In genomic region chr16:2776500-2777139, GRCh38 we compare ENCODE assay signal across 9 cellular contexts. TPM values are rescaled to one million over a fixed set of nuclear protein-coding genes. Genes with fewer than 3 reads are reported as not detected.
A peak's percentile ranks its signal among the peaks of the same experiment; 100 is the strongest.
DNase-seq lines count a peak whose midpoint lies in the region; ATAC-seq and TF ChIP-seq lines count a peak whose summit lies in the region.
"Had no signal": no experiment of that assay in that cellular context is flagged by ENCODE, and none has a peak within 500 bp of the region (broad histone marks: within the 10 kb centered on the region; RNA-seq: fewer than 3 reads in every experiment).

No MANE protein-coding gene starts in this region.

- peaks cover 0 to 38% (median 35%) of the 10 kb centered on the region in 9 donors for H3K36me3 ChIP-seq in heart left ventricle

- peaks cover 2 to 44% (median 26%) of the 10 kb centered on the region in 12 donors for H3K4me1 ChIP-seq in heart left ventricle

- WGBS in heart left ventricle, 4 donors: 0% methylated on average over 22 to 72 of the region's 72 CpGs

- peaks cover 37% of the 10 kb centered on the region for H3K36me3 Mint-ChIP-seq in activated T-helper 17 cell treated with anti-CD3 and anti-CD28 coated beads, Interleukin-2, amount 50 U/mL, for 72 hours (ENCODE audit: low read depth)

- H3K27me3 Mint-ChIP-seq in activated T-helper 17 cell treated with anti-CD3 and anti-CD28 coated beads, Interleukin-2, amount 50 U/mL, for 72 hours: no peaks in the 10 kb centered on the region

- ATAC-seq in GM19351 (IDR thresholded peaks at IDR 0.05; ENCODE audit: unreplicated experiment) (peak; percentile 28), HG03457 (IDR thresholded peaks at IDR 0.05; ENCODE audit: unreplicated experiment) (peak; percentile 25), heart left ventricle (peak in 2 of 4 donors; percentile 1 to 2)
- peak; percentile 42 for ATAC-seq in activated T-helper 17 cell treated with anti-CD3 and anti-CD28 coated beads, Interleukin-2, amount 50 U/mL, for 72 hours (replicated peaks)

- H3K9me3 Mint-ChIP-seq in activated T-helper 17 cell treated with anti-CD3 and anti-CD28 coated beads, Interleukin-2, amount 50 U/mL, for 72 hours: no peaks in the 10 kb centered on the region

- peak overlapping the region; percentile 100 for H3K27ac ChIP-seq in C4-2B
- peak overlapping the region; percentile 21 to 100 (median 90) for H3K27ac ChIP-seq in heart left ventricle

- TF ChIP-seq CTCF in C4-2B (conservative IDR thresholded peaks at IDR 0.05): no peak
- TF ChIP-seq CTCF in heart left ventricle (IDR thresholded peaks at IDR 0.05): no peak

- TF ChIP-seq POLR2A in heart left ventricle (IDR thresholded peaks at IDR 0.05): no peak

- peaks cover 14% of the 10 kb centered on the region for H3K4me1 Mint-ChIP-seq in activated T-helper 17 cell treated with anti-CD3 and anti-CD28 coated beads, Interleukin-2, amount 50 U/mL, for 72 hours

- H3K9me3 ChIP-seq in heart left ventricle: no peaks in the 10 kb centered on the region

- H3K27ac Mint-ChIP-seq in activated T-helper 17 cell treated with anti-CD3 and anti-CD28 coated beads, Interleukin-2, amount 50 U/mL, for 72 hours: peak overlapping the region; percentile 95

- H3K4me3 Mint-ChIP-seq in activated T-helper 17 cell treated with anti-CD3 and anti-CD28 coated beads, Interleukin-2, amount 50 U/mL, for 72 hours: peak overlapping the region; percentile 95

- intact Hi-C loops in heart left ventricle (cut with DNase I): loop anchor here in 6 of 10 donors (1.0 to 10.0 kb wide), 5 partner anchors 22 to 138 kb away; partner anchors contain the start of genes SRRM2 (in 5 of the 6), FLYWCH1 (in 1 of the 6) and PRSS27 (in 1 of the 6)

- peak in 1 of 5 donors; percentile 47 for DNase-seq in heart left ventricle
- DNase-seq in retina: peak; percentile 68
- no peak for DNase-seq in cerebellar cortex (ENCODE audit: low spot score)
- DNase-seq in HK-2 (ENCODE audit: unreplicated experiment): no peak

- peak overlapping the region; percentile 65 to 100 (median 93) for H3K4me3 ChIP-seq in heart left ventricle

- H3K27me3 ChIP-seq in heart left ventricle: no peaks in the 10 kb centered on the region

RNA-seq across cellular contexts. Expression of gene ELOB, which starts 0.5 kb away (rescaled TPM):
- total RNA-seq in activated T-helper 17 cell treated with anti-CD3 and anti-CD28 coated beads, Interleukin-2, amount 50 U/mL, for 72 hours: 100 to 1,000 TPM; 160 to 280 TPM
- 1,000 to 10,000 TPM in 1 of 9 donors, 100 to 1,000 TPM in 8; 213 to 1,067 (median 294) TPM for total RNA-seq in heart left ventricle
- polyA plus RNA-seq in heart left ventricle: 100 to 1,000 TPM; 462 to 926 TPM

RNA-seq across cellular contexts. Expression of gene PRSS33, which starts 10.7 kb away (rescaled TPM):
- total RNA-seq in activated T-helper 17 cell treated with anti-CD3 and anti-CD28 coated beads, Interleukin-2, amount 50 U/mL, for 72 hours: not detected
- not detected for total RNA-seq in heart left ventricle
- not detected for polyA plus RNA-seq in heart left ventricle
- total RNA-seq: NCI-H460 had no signal

RNA-seq across cellular contexts. Expression of gene PRSS41, which starts 21.6 kb away (rescaled TPM):
- not detected for total RNA-seq in activated T-helper 17 cell treated with anti-CD3 and anti-CD28 coated beads, Interleukin-2, amount 50 U/mL, for 72 hours
- not detected for total RNA-seq in heart left ventricle
- not detected for polyA plus RNA-seq in heart left ventricle
- total RNA-seq: NCI-H460 had no signal

RNA-seq across cellular contexts. Expression of gene SRRM2, which starts 24.2 kb away (rescaled TPM):
- total RNA-seq in activated T-helper 17 cell treated with anti-CD3 and anti-CD28 coated beads, Interleukin-2, amount 50 U/mL, for 72 hours: 100 to 1,000 TPM; 553 to 810 TPM
- 100 to 1,000 TPM; 112 to 315 (median 233) TPM for total RNA-seq in heart left ventricle
- polyA plus RNA-seq in heart left ventricle: 100 to 1,000 TPM; 196 to 540 TPM

RNA-seq across cellular contexts. Expression of gene PRSS21, which starts 40.4 kb away (rescaled TPM):
- total RNA-seq in activated T-helper 17 cell treated with anti-CD3 and anti-CD28 coated beads, Interleukin-2, amount 50 U/mL, for 72 hours: 1 to 10 TPM; 1.2 to 4.8 TPM
- not detected for total RNA-seq in heart left ventricle
- polyA plus RNA-seq in heart left ventricle: not detected
- total RNA-seq: NCI-H460 had no signal
